Comparison of ENCODE assay signal across 1 cellular context in genomic region chr6:112846711-112847110, GRCh38.
TF ChIP-seq lines count a peak whose summit lies in the region.

No MANE protein-coding gene starts in this region.

TF ChIP-seq in GM23338, 12 proteins besides CTCF, POLR2A, EP300 and RAD21 (continued from another document):
- TF ChIP-seq, protein P1, sequence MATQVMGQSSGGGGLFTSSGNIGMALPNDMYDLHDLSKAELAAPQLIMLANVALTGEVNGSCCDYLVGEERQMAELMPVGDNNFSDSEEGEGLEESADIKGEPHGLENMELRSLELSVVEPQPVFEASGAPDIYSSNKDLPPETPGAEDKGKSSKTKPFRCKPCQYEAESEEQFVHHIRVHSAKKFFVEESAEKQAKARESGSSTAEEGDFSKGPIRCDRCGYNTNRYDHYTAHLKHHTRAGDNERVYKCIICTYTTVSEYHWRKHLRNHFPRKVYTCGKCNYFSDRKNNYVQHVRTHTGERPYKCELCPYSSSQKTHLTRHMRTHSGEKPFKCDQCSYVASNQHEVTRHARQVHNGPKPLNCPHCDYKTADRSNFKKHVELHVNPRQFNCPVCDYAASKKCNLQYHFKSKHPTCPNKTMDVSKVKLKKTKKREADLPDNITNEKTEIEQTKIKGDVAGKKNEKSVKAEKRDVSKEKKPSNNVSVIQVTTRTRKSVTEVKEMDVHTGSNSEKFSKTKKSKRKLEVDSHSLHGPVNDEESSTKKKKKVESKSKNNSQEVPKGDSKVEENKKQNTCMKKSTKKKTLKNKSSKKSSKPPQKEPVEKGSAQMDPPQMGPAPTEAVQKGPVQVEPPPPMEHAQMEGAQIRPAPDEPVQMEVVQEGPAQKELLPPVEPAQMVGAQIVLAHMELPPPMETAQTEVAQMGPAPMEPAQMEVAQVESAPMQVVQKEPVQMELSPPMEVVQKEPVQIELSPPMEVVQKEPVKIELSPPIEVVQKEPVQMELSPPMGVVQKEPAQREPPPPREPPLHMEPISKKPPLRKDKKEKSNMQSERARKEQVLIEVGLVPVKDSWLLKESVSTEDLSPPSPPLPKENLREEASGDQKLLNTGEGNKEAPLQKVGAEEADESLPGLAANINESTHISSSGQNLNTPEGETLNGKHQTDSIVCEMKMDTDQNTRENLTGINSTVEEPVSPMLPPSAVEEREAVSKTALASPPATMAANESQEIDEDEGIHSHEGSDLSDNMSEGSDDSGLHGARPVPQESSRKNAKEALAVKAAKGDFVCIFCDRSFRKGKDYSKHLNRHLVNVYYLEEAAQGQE (IDR thresholded peaks at IDR 0.05; ENCODE audit: unreplicated experiment), result no peak
- TF ChIP-seq STAT1 (IDR thresholded peaks at IDR 0.05; ENCODE audit: unreplicated experiment) (no peak), ZNF331 (CRISPR knock-in tag; IDR thresholded peaks at IDR 0.05; ENCODE audit: low read depth) (no peak), ETS1 (IDR thresholded peaks at IDR 0.05) (no peak), JUNB (IDR thresholded peaks at IDR 0.05; ENCODE audit: unreplicated experiment) (no peak), POLR2AphosphoS5 (IDR thresholded peaks at IDR 0.05; ENCODE audit: low read depth) (no peak), ZNF114 (CRISPR knock-in tag; IDR thresholded peaks at IDR 0.05) (no peak), NANOG (IDR thresholded peaks at IDR 0.05; ENCODE audit: borderline replicate concordance) (no peak), EZH2phosphoT487 (IDR thresholded peaks at IDR 0.05; ENCODE audit: unreplicated experiment) (no peak)
